Comparison of ENCODE assay signal across 21 cellular contexts in genomic region chr17:55649935-55650597, GRCh38.
DNase-seq lines count a peak whose midpoint lies in the region; ATAC-seq, FAIRE-seq and TF ChIP-seq lines count a peak whose summit lies in the region.
"Had no signal": no experiment of that assay in that cellular context is flagged by ENCODE, and none has a peak within 500 bp of the region (broad histone marks: within the 10 kb centered on the region; RNA-seq: fewer than 3 reads in every experiment).

No MANE protein-coding gene starts in this region.

- H3K4me1 ChIP-seq in IMR-90 (ENCODE audit: control insufficient read depth, insufficient read depth, low read length) (no peaks in the 10 kb centered on the region), K562 (replicated peaks in 1 of 2; ENCODE audit: control insufficient read depth in 2 of 2, insufficient read depth in 2 of 2, low read length in 2 of 2) (no peaks in the 10 kb centered on the region; a peak in 1 of 5 replicates), liver (ENCODE audit: control insufficient read depth in 4 of 4, insufficient read depth in 4 of 4, low read length in 3 of 4) (peaks cover 0 to 14% (median 7%) of the 10 kb centered on the region in 4 donors), MM.1S (ENCODE audit: low read length) (no peaks in the 10 kb centered on the region), ovary (ENCODE audit: insufficient read depth) (no peaks in the 10 kb centered on the region)

- CTCF ChIA-PET in IMR-90 (lab: Yijun Ruan, JAX) (no interaction called here), K562 (lab: Yijun Ruan, JAX; ENCODE audit: low intra/inter-chr PET ratio) (no interaction called here)
- CTCF ChIA-PET in activated naive CD4-positive, alpha-beta T cell treated with anti-CD3 and anti-CD28 coated beads for 36 hours (lab: Charles Lee) = no interaction called here

- FAIRE-seq in K562 (lab: Jason Lieb, UNC) = no peak
- FAIRE-seq: GM12892, HTR-8/SVneo had no signal

- H3K36me3 ChIP-seq in IMR-90 (ENCODE audit: control insufficient read depth, insufficient read depth, low read length) (no peaks in the 10 kb centered on the region), K562 (ENCODE audit: control insufficient read depth, insufficient read depth, low read length) (no peaks in the 10 kb centered on the region), liver (ENCODE audit: control insufficient read depth in 4 of 4, insufficient read depth in 3 of 4, low read depth in 1 of 4, low read length in 3 of 4) (no peaks in the 10 kb centered on the region), MM.1S (replicated peaks; ENCODE audit: insufficient read depth, low read length) (no peaks in the 10 kb centered on the region), ovary (no peaks in the 10 kb centered on the region)

- no peaks in the 10 kb centered on the region for H3K9me3 ChIP-seq in IMR-90 (ENCODE audit: control insufficient read depth, insufficient read depth, low read length)
- 0 out of 2 replicates have a peak, but pooled peaks cover 2% of the 10 kb centered on the region for H3K9me3 ChIP-seq in K562 (replicated peaks; ENCODE audit: control insufficient read depth, insufficient read depth, low read depth, low read length)
- H3K9me3 ChIP-seq in liver (ENCODE audit: control insufficient read depth in 4 of 4, low read length in 3 of 4) = no peaks in the 10 kb centered on the region
- no peaks in the 10 kb centered on the region for H3K9me3 ChIP-seq in MM.1S (replicated peaks; ENCODE audit: insufficient read depth, low read length)
- no peaks in the 10 kb centered on the region for H3K9me3 ChIP-seq in ovary

- no peak overlapping the region for H2AK9ac ChIP-seq in IMR-90 (replicated peaks; ENCODE audit: low read depth, low read length, poor library complexity)

- no peaks in the 10 kb centered on the region for H3K4me1 Mint-ChIP-seq in activated naive CD4-positive, alpha-beta T cell treated with anti-CD3 and anti-CD28 coated beads for 36 hours (ENCODE audit: low read depth)

- H3K27ac ChIP-seq in IMR-90 (ENCODE audit: insufficient read depth, low read length) = no peak overlapping the region
- no peak overlapping the region for H3K27ac ChIP-seq in K562 (ENCODE audit: extremely low read depth, low read depth, low read length)
- peak overlapping the region; percentile 80 to 93 for H3K27ac ChIP-seq in liver (ENCODE audit: low read depth in 1 of 2, low read length in 2 of 2)
- H3K27ac ChIP-seq in MM.1S (ENCODE audit: low read length) = no peak overlapping the region
- no peak overlapping the region for H3K27ac ChIP-seq in ovary
- H3K27ac ChIP-seq: C4-2B, KMS-11 had no signal

- TF ChIP-seq CTCF in IMR-90 (conservative IDR thresholded peaks at IDR 0.05; ENCODE audit: low read depth, low read length) (no peak), K562 (IDR thresholded peaks at IDR 0.05 in 2 of 3, conservative IDR thresholded peaks at IDR 0.05 in 1 of 3; ENCODE audit: insufficient read depth in 2 of 3, low read depth in 1 of 3, low read length in 3 of 3) (no peak), liver (IDR thresholded peaks at IDR 0.05; ENCODE audit: low read depth, low read length, missing input control) (no peak), MM.1S (IDR thresholded peaks at IDR 0.05; ENCODE audit: low read length) (no peak), ovary (IDR thresholded peaks at IDR 0.05) (no peak)

- TF ChIP-seq RAD21 in IMR-90 (IDR thresholded peaks at IDR 0.05; ENCODE audit: low read length) (no peak), K562 (CRISPR knock-in tag; conservative IDR thresholded peaks at IDR 0.05 in 1 of 2, IDR thresholded peaks at IDR 0.05 in 1 of 2) (no peak), liver (IDR thresholded peaks at IDR 0.05) (peak in 1 of 2 donors; percentile 42)

- H2BK120ac ChIP-seq in IMR-90 (ENCODE audit: low read depth, low read length) = no peak overlapping the region

- H3K9me1 ChIP-seq in IMR-90 (ENCODE audit: insufficient read depth, low read length) = no peaks in the 10 kb centered on the region
- H3K9me1 ChIP-seq in K562 (ENCODE audit: control insufficient read depth, insufficient read depth, low read length) = no peaks in the 10 kb centered on the region

- no peaks in the 10 kb centered on the region for H3F3A ChIP-seq in MM.1S (ENCODE audit: insufficient read depth, low read length)

- H2BK20ac ChIP-seq in IMR-90 (ENCODE audit: low read depth, low read length) = no peak overlapping the region

- H4K91ac ChIP-seq in IMR-90 (ENCODE audit: insufficient read depth, low read depth, low read length) = no peak overlapping the region

- H3K18ac ChIP-seq in IMR-90 (ENCODE audit: low read depth, low read length) = no peak overlapping the region

- no peak overlapping the region for H2AFZ ChIP-seq in IMR-90 (replicated peaks; ENCODE audit: low read length, poor library complexity)
- H2AFZ ChIP-seq in K562 (ENCODE audit: low read depth, low read length) = no peak overlapping the region
- no peak overlapping the region for H2AFZ ChIP-seq in MM.1S (ENCODE audit: low read length)

- no peaks in the 10 kb centered on the region for H3K9me3 Mint-ChIP-seq in activated naive CD4-positive, alpha-beta T cell treated with anti-CD3 and anti-CD28 coated beads for 36 hours
- H3K9me3 Mint-ChIP-seq: CD8-positive, alpha-beta T cell had no signal

- no peak overlapping the region for H3K23ac ChIP-seq in IMR-90 (ENCODE audit: low read depth, low read length)

- H4K5ac ChIP-seq in IMR-90 (ENCODE audit: low read depth, low read length) = no peak overlapping the region

- H3K14ac ChIP-seq in IMR-90 (replicated peaks; ENCODE audit: low read depth, low read length) = no peak overlapping the region

- TF ChIP-seq POLR2A in IMR-90 (IDR thresholded peaks at IDR 0.05; ENCODE audit: low read depth, low read length) (no peak), K562 (conservative IDR thresholded peaks at IDR 0.05) (no peak), ovary (IDR thresholded peaks at IDR 0.05) (no peak)

- H4K8ac ChIP-seq in IMR-90 (ENCODE audit: low read depth in 2 of 2, low read length in 2 of 2) = no peak overlapping the region

- TF ChIP-seq EP300 in K562 (IDR thresholded peaks at IDR 0.05; ENCODE audit: low read length) (no peak), ovary (IDR thresholded peaks at IDR 0.05) (no peak)

- dilution Hi-C loops in IMR-90 (cut with HindIII; ENCODE audit: low sequenced_read_pairs, unreplicated experiment) = no loop called here

- POLR2A ChIA-PET in IMR-90 (lab: Charles Lee; ENCODE audit: unreplicated experiment) (no interaction called here), K562 (lab: Yijun Ruan, JAX) (no interaction called here)

- H3K4ac ChIP-seq in IMR-90 (ENCODE audit: low read depth, low read length) = no peak overlapping the region

- DNase-seq in CD1c-positive myeloid dendritic cell (ENCODE audit: extremely low spot score) = peak; percentile 41
- no peak for DNase-seq in IMR-90
- no peak for DNase-seq in K562 (ENCODE audit: extremely low read depth in 1 of 4, low spot score in 3 of 4)
- DNase-seq in activated naive CD4-positive, alpha-beta T cell treated with anti-CD3 and anti-CD28 coated beads for 36 hours = no peak
- no peak for DNase-seq in MM.1S
- no peak for DNase-seq in NK-92 (lab: John Stamatoyannopoulos, UW; ENCODE audit: unreplicated experiment)
- no peak for DNase-seq in ovary
- DNase-seq: ACHN; AML-193; Calu3; CD8-positive, alpha-beta T cell; DND-41; EL; GOT3; H7 had no signal

- H2BK15ac ChIP-seq in IMR-90 (ENCODE audit: low read depth, low read length) = no peak overlapping the region

- no peaks in the 10 kb centered on the region for H3K79me1 ChIP-seq in IMR-90 (ENCODE audit: low read depth in 1 of 2, low read length in 2 of 2)

- H3K27me3 ChIP-seq in IMR-90 (ENCODE audit: control insufficient read depth, insufficient read depth, low read length) (peaks cover under 1% of the 10 kb centered on the region; the same call in 1 of the 2 replicates), K562 (ENCODE audit: control insufficient read depth in 2 of 2, insufficient read depth in 2 of 2, low read length in 2 of 2) (peaks cover 0 to 2% of the 10 kb centered on the region in 2 experiments; a peak in 1 of 5 replicates), liver (ENCODE audit: control insufficient read depth in 4 of 4, insufficient read depth in 4 of 4, low read length in 3 of 4) (no peaks in the 10 kb centered on the region), MM.1S (replicated peaks; ENCODE audit: insufficient read depth, low read length) (no peaks in the 10 kb centered on the region), ovary (no peaks in the 10 kb centered on the region)

- no peaks in the 10 kb centered on the region for H3K36me3 Mint-ChIP-seq in activated naive CD4-positive, alpha-beta T cell treated with anti-CD3 and anti-CD28 coated beads for 36 hours (ENCODE audit: low read depth)
- H3K36me3 Mint-ChIP-seq: CD8-positive, alpha-beta T cell had no signal

- no peaks in the 10 kb centered on the region for H4K20me1 ChIP-seq in IMR-90 (ENCODE audit: insufficient read depth, low read length)
- no peaks in the 10 kb centered on the region for H4K20me1 ChIP-seq in K562 (replicated peaks; ENCODE audit: control insufficient read depth, insufficient read depth, low read length)
- H4K20me1 ChIP-seq in MM.1S (ENCODE audit: insufficient read depth, low read length) = no peaks in the 10 kb centered on the region

- H3K27me3 Mint-ChIP-seq in activated naive CD4-positive, alpha-beta T cell treated with anti-CD3 and anti-CD28 coated beads for 36 hours (ENCODE audit: low read depth) = peaks cover 32% of the 10 kb centered on the region

- ATAC-seq in IMR-90 (ENCODE audit: low read depth) (no peak), K562 (no peak)
- ATAC-seq: CD8-positive, alpha-beta T cell; HCT116 had no signal

- H3K9ac ChIP-seq in IMR-90 (ENCODE audit: low read depth, low read length) (no peak overlapping the region), K562 (ENCODE audit: insufficient read depth in 1 of 2, low read depth in 2 of 2, low read length in 2 of 2) (no peak overlapping the region), liver (ENCODE audit: low read depth in 1 of 2, low read length in 2 of 2) (peak overlapping the region in 1 of 2 donors; percentile 7), MM.1S (ENCODE audit: low read length) (no peak overlapping the region)
- H3K9ac ChIP-seq: KMS-11 had no signal

- no peak overlapping the region for H3K4me3 ChIP-seq in IMR-90 (ENCODE audit: insufficient read depth, low read depth, low read length)
- no peak overlapping the region for H3K4me3 ChIP-seq in K562
- peak overlapping the region in 2 of 3 donors; percentile 30 to 35 for H3K4me3 ChIP-seq in liver (ENCODE audit: low read depth in 1 of 3, low read length in 3 of 3)
- no peak overlapping the region for H3K4me3 ChIP-seq in MM.1S (ENCODE audit: low read length)
- no peak overlapping the region for H3K4me3 ChIP-seq in ovary

- H3K27ac Mint-ChIP-seq in activated naive CD4-positive, alpha-beta T cell treated with anti-CD3 and anti-CD28 coated beads for 36 hours = no peak overlapping the region
- H3K27ac Mint-ChIP-seq: CD8-positive, alpha-beta T cell had no signal

- no CpG with 5 or more reads among the region's 3 CpGs for WGBS in IMR-90 (ENCODE audit: extremely low coverage in 2 of 2, insufficient read length in 1 of 2), 2 experiments
- WGBS in K562 (ENCODE audit: insufficient coverage, low coverage, missing lambda C conversion rate) = 3% methylated on average over 2 of the region's 3 CpGs
- WGBS in liver = 43% methylated on average over 3 of the region's 3 CpGs
- 92 to 95% (median 95%) methylated on average over 3 of the region's 3 CpGs for WGBS in ovary, 3 donors

- H3K79me2 ChIP-seq in K562 (ENCODE audit: control insufficient read depth, insufficient read depth, low read length) (no peaks in the 10 kb centered on the region), MM.1S (ENCODE audit: low read length) (no peaks in the 10 kb centered on the region)

- no peak overlapping the region for H3K4me3 Mint-ChIP-seq in activated naive CD4-positive, alpha-beta T cell treated with anti-CD3 and anti-CD28 coated beads for 36 hours
- H3K4me3 Mint-ChIP-seq: CD8-positive, alpha-beta T cell had no signal

- H3K4me2 ChIP-seq in IMR-90 (ENCODE audit: low read depth, low read length) = no peak overlapping the region
- no peak overlapping the region for H3K4me2 ChIP-seq in K562 (ENCODE audit: insufficient read depth, low read length)
- no peak overlapping the region for H3K4me2 ChIP-seq in MM.1S (ENCODE audit: low read depth, low read length)
- H3K4me2 ChIP-seq: KMS-11 had no signal

- BruUV-seq in IMR-90 (replicated peaks; lab: Mats Ljungman, UMichigan) = no TSS peak
- BruUV-seq in K562 (replicated peaks; lab: Mats Ljungman, UMichigan) = no TSS peak

- no peak overlapping the region for H2AK5ac ChIP-seq in IMR-90 (ENCODE audit: low read depth, low read length)

- in situ Hi-C loops in IMR-90 (cut with MboI; ENCODE audit: low sequenced_read_pairs) = no loop called here
- in situ Hi-C loops in K562 (cut with MboI) = no loop called here

- H2BK5ac ChIP-seq in IMR-90 (ENCODE audit: low read depth, low read length, poor library complexity, severe bottlenecking) = no peak overlapping the region

- no peak overlapping the region for H3K56ac ChIP-seq in IMR-90 (ENCODE audit: extremely low read depth, insufficient read depth, low read length)

- H3K9me2 ChIP-seq in MM.1S (replicated peaks; ENCODE audit: insufficient read depth, low read length) = no peaks in the 10 kb centered on the region

- intact Hi-C loops in IMR-90 (cut with micrococcal nuclease) = no loop called here
- intact Hi-C loops in K562 (cut with micrococcal nuclease) = no loop called here
- intact Hi-C loops in activated naive CD4-positive, alpha-beta T cell treated with anti-CD3 and anti-CD28 coated beads for 36 hours (cut with micrococcal nuclease) = no loop called here
- intact Hi-C loops in ovary (cut with DNase I) = loop anchor here in 3 of 4 donors (10.0 kb wide), 3 partner anchors 65 to 125 kb away; no protein-coding TSS in a partner anchor

Comparison
In these comparisons a context has a peak if more than half of its experiments do, and no peak if none do; other contexts are left out.
1. H3K27ac ChIP-seq: peak in liver (2 of 2); none in IMR-90 (single experiment), K562 (single experiment), MM.1S (single experiment) and ovary (0 of 2).
2. H3K4me3 ChIP-seq: peak in liver (2 of 3); none in IMR-90 (single experiment), K562 (single experiment), MM.1S (single experiment) and ovary (single experiment).
3. intact Hi-C loops: an anchor here in ovary (10.0 kb wide); none called in IMR-90, K562 and activated naive CD4-positive, alpha-beta T cell treated with anti-CD3 and anti-CD28 coated beads for 36 hours.